8 cellular contexts compared by ENCODE assay signal in the genomic region with DNA sequence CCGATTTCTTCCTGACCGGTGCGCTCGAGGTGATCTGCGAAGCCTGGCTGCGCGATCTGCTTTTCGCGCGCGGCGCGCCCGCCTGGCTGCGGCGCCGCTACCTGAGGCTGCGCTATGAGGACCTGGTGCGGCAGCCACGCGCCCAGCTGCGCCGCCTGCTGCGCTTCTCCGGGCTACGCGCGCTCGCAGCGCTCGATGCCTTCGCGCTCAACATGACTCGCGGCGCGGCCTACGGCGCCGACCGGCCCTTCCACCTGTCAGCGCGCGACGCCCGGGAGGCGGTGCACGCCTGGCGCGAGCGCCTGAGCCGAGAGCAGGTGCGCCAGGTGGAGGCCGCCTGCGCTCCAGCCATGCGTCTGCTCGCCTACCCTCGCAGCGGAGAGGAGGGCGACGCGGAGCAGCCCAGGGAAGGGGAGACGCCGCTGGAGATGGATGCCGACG. TPM values are rescaled to one million over a fixed set of nuclear protein-coding genes. Genes with fewer than 3 reads are reported as not detected.
DNase-seq lines count a peak whose midpoint lies in the region; ATAC-seq, FAIRE-seq and TF ChIP-seq lines count a peak whose summit lies in the region.

No MANE protein-coding gene starts in this region.

- H4K91ac ChIP-seq in H1 (replicated peaks; ENCODE audit: insufficient read length, low read length) = no peak overlapping the region

- WGBS in H1 (ENCODE audit: extremely low coverage in 1 of 2, insufficient coverage in 1 of 2, insufficient read length in 1 of 2, insufficient replicate concordance in 2 of 2, low coverage in 1 of 2, low lambda C conversion rate in 2 of 2, missing lambda C conversion rate in 1 of 2), 2 experiments = 2% methylated on average over 33 of the region's 66 CpGs; no CpG with 5 or more reads in 1 of the 2 experiments

- no peak for TF ChIP-seq EP300 in H1 (IDR thresholded peaks at IDR 0.05; ENCODE audit: borderline replicate concordance in 1 of 2, low read depth in 2 of 2, low read length in 2 of 2)

- no peak overlapping the region for H2AFZ ChIP-seq in H1 (ENCODE audit: low read length)

- H2BK120ac ChIP-seq in H1 (replicated peaks; ENCODE audit: low read depth, low read length) = no peak overlapping the region

- H3K79me2 ChIP-seq in H1 (ENCODE audit: control insufficient read depth in 1 of 2, insufficient read depth in 2 of 2, low read length in 2 of 2) = peaks cover 0 to 40% of the 10 kb centered on the region in 2 experiments; a peak in 2 of 4 replicates

- no peak overlapping the region for H2BK20ac ChIP-seq in H1 (ENCODE audit: low read length)

- H2BK15ac ChIP-seq in H1 (ENCODE audit: low read length) = no peak overlapping the region

- H3K27ac ChIP-seq in H1 (ENCODE audit: low read depth, low read length) = no peak overlapping the region

- H3K4me3 Mint-ChIP-seq in naive B cell = peak overlapping the region; percentile 21 to 84 (median 57)

- peak; percentile 28 for DNase-seq in GM10248 (ENCODE audit: extremely low spot score)
- no peak for DNase-seq in H1 (ENCODE audit: low read depth in 1 of 2, low spot score in 2 of 2)
- DNase-seq in naive B cell = peak; percentile 23
- no peak for DNase-seq in HPDE6-E6E7 (ENCODE audit: extremely low spot score)
- no peak for DNase-seq in T1000 (lab: John Stamatoyannopoulos, UW)

- H3K23me2 ChIP-seq in H1 (ENCODE audit: low read depth, low read length) = peaks cover 6% of the 10 kb centered on the region

- peaks cover 0 to 2% (median 0%) of the 10 kb centered on the region in 7 donors for H3K9me3 Mint-ChIP-seq in naive B cell

- H3K18ac ChIP-seq in H1 (ENCODE audit: extremely low read depth, low read length) = no peak overlapping the region; the same call in 1 of the 2 replicates

- H2BK5ac ChIP-seq in H1 (ENCODE audit: low read depth, low read length) = no peak overlapping the region

- no peaks in the 10 kb centered on the region; a peak in 1 of 8 replicates for H3K36me3 ChIP-seq in H1 (ENCODE audit: control insufficient read depth in 2 of 4, insufficient read depth in 4 of 4, low read length in 3 of 4)

- no peak overlapping the region for H3K4ac ChIP-seq in H1 (replicated peaks; ENCODE audit: insufficient read length, low read depth, low read length)

- ATAC-seq in HG03521 (IDR thresholded peaks at IDR 0.05; ENCODE audit: unreplicated experiment) = peak; percentile 19
- ATAC-seq in naive B cell (ENCODE audit: low read depth in 2 of 2) = peak; percentile 16 to 22
- ATAC-seq in GM18861 (IDR thresholded peaks at IDR 0.05; ENCODE audit: unreplicated experiment) = no peak

- peaks cover 0 to 3% (median 0%) of the 10 kb centered on the region in 3 donors for H3K27me3 Mint-ChIP-seq in naive B cell

- H4K5ac ChIP-seq in H1 (ENCODE audit: insufficient read length, low read depth, low read length) = no peak overlapping the region

- no peaks in the 10 kb centered on the region; a peak in 1 of 7 replicates for H3K27me3 ChIP-seq in H1 (replicated peaks in 1 of 4; ENCODE audit: control insufficient read depth in 3 of 4, extremely low read depth in 1 of 4, insufficient read depth in 3 of 4, low read length in 3 of 4)

- peaks cover 22 to 32% (median 29%) of the 10 kb centered on the region in 3 donors for H3K4me1 Mint-ChIP-seq in naive B cell

- H3K36me3 Mint-ChIP-seq in naive B cell = no peaks in the 10 kb centered on the region

- H3K9me3 ChIP-seq in H1 (ENCODE audit: insufficient read depth in 2 of 2, low read depth in 1 of 2, low read length in 1 of 2) = no peaks in the 10 kb centered on the region

- H3K4me3 ChIP-seq in WI38 (ENCODE audit: low read depth, low read length) = peak overlapping the region; percentile 61
- peak overlapping the region; percentile 64 to 81 (median 70) for H3K4me3 ChIP-seq in H1 (ENCODE audit: extremely low read depth in 1 of 4, insufficient read depth in 2 of 4, low read depth in 3 of 4, low read length in 4 of 4)

- no peak overlapping the region for H3K56ac ChIP-seq in H1 (replicated peaks; ENCODE audit: insufficient read length, low read depth, low read length)

- H3K27ac Mint-ChIP-seq in naive B cell = no peak overlapping the region

- H4K20me1 ChIP-seq in H1 (replicated peaks in 1 of 2; ENCODE audit: control insufficient read depth in 1 of 2, insufficient read depth in 2 of 2, low read length in 2 of 2) = peaks cover 0 to 8% of the 10 kb centered on the region in 2 experiments

- no peak overlapping the region for H3K23ac ChIP-seq in H1 (ENCODE audit: insufficient read length)

- H3K4me1 ChIP-seq in H1 (replicated peaks in 1 of 4; ENCODE audit: control insufficient read depth in 3 of 4, insufficient read depth in 4 of 4, low read length in 3 of 4) = peaks cover 0 to 12% (median 3%) of the 10 kb centered on the region in 4 experiments; a peak in 3 of 7 replicates

- TF ChIP-seq RAD21 in H1 (IDR thresholded peaks at IDR 0.05 in 1 of 2, conservative IDR thresholded peaks at IDR 0.05 in 1 of 2; ENCODE audit: low read depth in 2 of 2, low read length in 2 of 2) = 0 out of 4 replicates have a peak, but pooled peaks of 1 of the 2 experiments have one; percentile 1

- no peak for FAIRE-seq in H1 (lab: Jason Lieb, UNC)

- H3K79me1 ChIP-seq in H1 (ENCODE audit: low read depth, low read length) = no peaks in the 10 kb centered on the region

- no peak overlapping the region for H2AK5ac ChIP-seq in H1 (ENCODE audit: low read depth, low read length)

- POLR2A ChIA-PET in GM10248 (lab: Yijun Ruan, JAX) = no interaction called here
- POLR2A ChIA-PET in H1 (lab: Charles Lee; ENCODE audit: partially characterized antibody) = no interaction called here

- H3K4me2 ChIP-seq in H1 (ENCODE audit: insufficient read depth in 1 of 2, low read depth in 2 of 2, low read length in 2 of 2) = peak overlapping the region; percentile 73 to 97

- no peak overlapping the region; the same call in 1 of the 2 replicates for H2BK12ac ChIP-seq in H1 (ENCODE audit: low read depth, low read length)

- no peak for TF ChIP-seq POLR2A in H1 (IDR thresholded peaks at IDR 0.05; ENCODE audit: control extremely low read depth in 1 of 2, low read depth in 2 of 2, low read length in 2 of 2)

- no peak for TF ChIP-seq CTCF in GM10248 (IDR thresholded peaks at IDR 0.05; ENCODE audit: control extremely low read depth, extremely low read depth, low read depth, missing control alignments)
- TF ChIP-seq CTCF in WI38 (IDR thresholded peaks at IDR 0.05; ENCODE audit: low read depth, low read length) = no peak
- TF ChIP-seq CTCF in H1 (IDR thresholded peaks at IDR 0.05; ENCODE audit: control extremely low read depth in 1 of 3, insufficient read depth in 1 of 3, low read depth in 1 of 3, low read length in 3 of 3) = no peak

- peak overlapping the region in 1 of 4 experiments; percentile 47; a peak in 3 of 7 replicates for H3K9ac ChIP-seq in H1 (replicated peaks in 1 of 4; ENCODE audit: extremely low read depth in 1 of 4, low read depth in 3 of 4, low read length in 3 of 4)

- CTCF ChIA-PET in GM10248 (lab: Yijun Ruan, JAX) = no interaction called here
- CTCF ChIA-PET in H1 (lab: Charles Lee; ENCODE audit: partially characterized antibody) = interaction anchor here (0.6 kb wide), 1 partner anchor 95 kb away, joined by 3 read pairs; no protein-coding TSS in a partner anchor

- no peak overlapping the region for H3K14ac ChIP-seq in H1 (ENCODE audit: insufficient read length)

- H4K8ac ChIP-seq in H1 (ENCODE audit: extremely low read depth, insufficient read depth, low read length) = 0 out of 2 replicates have a peak overlapping the region, but pooled peaks have one; percentile 25

TF ChIP-seq in H1, 55 proteins besides CTCF, POLR2A, EP300 and RAD21 (continues in another document):
- TF ChIP-seq GABPA (IDR thresholded peaks at IDR 0.05; ENCODE audit: borderline replicate concordance, insufficient read depth, low read length) = no peak
- TF ChIP-seq SP4 (IDR thresholded peaks at IDR 0.05; ENCODE audit: low read length) = no peak
- no peak for TF ChIP-seq TBP (IDR thresholded peaks at IDR 0.05; ENCODE audit: low read depth, low read length)
- TF ChIP-seq POU5F1 (IDR thresholded peaks at IDR 0.05; ENCODE audit: low read depth, low read length) = no peak
- TF ChIP-seq SUZ12 (IDR thresholded peaks at IDR 0.05; ENCODE audit: low read length) = no peak
- TF ChIP-seq BRCA1 (IDR thresholded peaks at IDR 0.05; ENCODE audit: low read depth, low read length) = no peak

RNA-seq across cellular contexts. Expression of a gene that starts 1.4 kb away (rescaled TPM):
- 14.1 and 15.3 TPM in 2 replicates for total RNA-seq in H1 (2021; fragmentation: NEBNext Ultra II Directional; extraction: Animal tissue kit (Norgen Biotek cat#: 25700))
- polyA plus RNA-seq in H1 (2011; rRNA removed) (7.9 and 9.4 TPM in 2 replicates), naive B cell (ENCODE audit: low read depth in 6 of 6) (1 to 10 TPM in 3 of 6 donors, under 1 TPM in 3; 0.88 to 2.4 (median 1.0) TPM)
- polyA plus RNA-seq in H1 (2011; cell fraction: cytosol; rRNA removed) = 9.1 TPM
- polyA plus RNA-seq in H1 (2011; cell fraction: nucleus; rRNA removed) = 7.4 TPM
- 6.3 to 9.9 TPM (median 9.5 TPM) in 4 replicates for polyA plus RNA-seq in H1 (2012, experiment 1 of 2)
- polyA plus RNA-seq in H1 (2012, experiment 2 of 2) = 9.9 TPM
- 15.3 TPM for polyA plus RNA-seq in H1 (2013, experiment 1 of 2)
- 16.6 TPM for polyA plus RNA-seq in H1 (2013, experiment 2 of 2)
- polyA minus RNA-seq in H1 (2011; rRNA and poly(A)+ RNA removed) = 1.9 and 2.3 TPM in 2 replicates
- 10.1 TPM for polyA minus RNA-seq in H1 (2011; cell fraction: cytosol; rRNA and poly(A)+ RNA removed)
- polyA minus RNA-seq in H1 (2011; cell fraction: nucleus; rRNA and poly(A)+ RNA removed) = 11.3 TPM

RNA-seq across cellular contexts. Expression of a gene that starts 29.7 kb away (rescaled TPM):
- total RNA-seq in H1 (2021; fragmentation: NEBNext Ultra II Directional; extraction: Animal tissue kit (Norgen Biotek cat#: 25700)) = 6.1 and 7.4 TPM in 2 replicates
- polyA plus RNA-seq in H1 (2011; rRNA removed) (2.0 and 2.4 TPM in 2 replicates), naive B cell (ENCODE audit: low read depth in 6 of 6) (1 to 10 TPM in 1 of 6 donors, under 1 TPM in 3, not detected in 2; 0.28 to 1.0 (median 0.57) TPM)
- polyA plus RNA-seq in H1 (2011; cell fraction: cytosol; rRNA removed) = 2.6 TPM
- polyA plus RNA-seq in H1 (2011; cell fraction: nucleus; rRNA removed) = 6.5 TPM
- 2.7 to 5.5 TPM (median 3.8 TPM) in 4 replicates for polyA plus RNA-seq in H1 (2012, experiment 1 of 2)
- 0.35 TPM for polyA plus RNA-seq in H1 (2012, experiment 2 of 2)
- 2.4 TPM for polyA plus RNA-seq in H1 (2013, experiment 1 of 2)
- 2.6 TPM for polyA plus RNA-seq in H1 (2013, experiment 2 of 2)
- polyA minus RNA-seq in H1 (2011; rRNA and poly(A)+ RNA removed) = 20.6 and 24.3 TPM in 2 replicates
- 4.2 TPM for polyA minus RNA-seq in H1 (2011; cell fraction: cytosol; rRNA and poly(A)+ RNA removed)
- polyA minus RNA-seq in H1 (2011; cell fraction: nucleus; rRNA and poly(A)+ RNA removed) = 34.8 TPM

Comparison
In these comparisons a context has a peak if more than half of its experiments do, and no peak if none do; other contexts are left out.
1. DNase-seq: peak in GM10248 (single experiment) and naive B cell (single experiment); none in H1 (0 of 2), HPDE6-E6E7 (single experiment) and T1000 (single experiment).